Comparison of ENCODE assay signal across 8 cellular contexts in the genomic region with DNA sequence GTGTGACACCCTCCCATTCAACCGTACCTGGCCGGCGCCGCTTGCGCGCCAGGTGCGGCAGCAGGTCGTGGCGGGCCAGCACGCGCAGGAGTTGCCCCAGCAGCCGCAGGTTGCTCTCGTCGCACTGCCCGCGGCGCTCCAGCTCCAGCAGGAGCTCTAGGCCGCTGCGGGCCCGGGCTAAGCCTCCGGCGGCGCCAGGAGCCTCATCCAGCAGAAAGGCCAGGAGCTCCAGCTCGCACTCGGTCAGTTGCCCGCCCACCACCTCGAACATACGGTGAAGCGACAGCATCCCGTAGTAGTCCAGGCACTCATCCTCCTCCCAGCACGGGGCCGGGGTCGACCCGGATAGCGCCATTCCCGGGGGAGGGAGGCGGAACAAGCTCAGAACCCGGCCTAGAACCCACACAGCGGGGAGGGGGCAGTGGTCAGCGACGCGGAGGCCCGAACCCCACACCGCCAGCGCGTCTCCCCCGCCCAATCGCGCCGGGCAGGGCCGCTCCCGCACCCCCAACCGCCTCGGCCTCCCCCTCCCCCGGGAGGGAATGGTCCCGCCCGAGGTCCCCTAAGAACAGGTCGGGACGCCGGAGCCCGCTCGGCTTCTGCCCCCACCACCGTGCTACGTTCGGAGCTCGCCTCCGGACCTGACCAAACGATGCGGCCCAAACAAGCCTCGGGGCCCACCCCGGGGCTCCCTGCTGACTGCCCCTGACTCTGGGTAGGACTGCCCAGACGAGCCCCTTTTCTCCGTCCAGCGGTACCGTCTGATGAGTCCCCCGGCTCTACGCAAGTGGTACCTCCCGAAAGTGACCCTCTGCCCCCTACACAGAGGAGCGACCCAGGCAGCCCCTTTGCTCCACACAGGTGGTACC.
A peak's percentile ranks its signal among the peaks of the same experiment; 100 is the strongest.
DNase-seq lines count a peak whose midpoint lies in the region; ATAC-seq and TF ChIP-seq lines count a peak whose summit lies in the region.

No MANE protein-coding gene starts in this region.

- ATAC-seq in DND-41 (ENCODE audit: insufficient read depth, low read depth) (no peak), HG02588 (IDR thresholded peaks at IDR 0.05; ENCODE audit: unreplicated experiment) (peak; percentile 15), GM18867 (IDR thresholded peaks at IDR 0.05; ENCODE audit: unreplicated experiment) (no peak)

- peak overlapping the region; percentile 78 for H2AFZ ChIP-seq in DND-41 (ENCODE audit: low read depth, low read length)

- H3K27ac ChIP-seq in DND-41 (ENCODE audit: low read length) (peak overlapping the region; percentile 71), rectal smooth muscle tissue (ENCODE audit: low read depth, low read length) (peak overlapping the region; percentile 81)

- no peaks in the 10 kb centered on the region for H3K27me3 ChIP-seq in DND-41 (ENCODE audit: insufficient read depth, low read length, poor library complexity)
- no peaks in the 10 kb centered on the region for H3K27me3 ChIP-seq in rectal smooth muscle tissue (ENCODE audit: control insufficient read depth, insufficient read depth, low read length)

- H3K4me3 ChIP-seq in DND-41 (ENCODE audit: low read depth in 1 of 2, low read length in 2 of 2) = peak overlapping the region; percentile 82 to 84
- H3K4me3 ChIP-seq in rectal smooth muscle tissue (ENCODE audit: low read length) = peak overlapping the region; percentile 96

- peaks cover 89% of the 10 kb centered on the region for H3K79me2 ChIP-seq in DND-41 (ENCODE audit: insufficient read depth, low read length)

- H3K4me1 ChIP-seq in DND-41 (ENCODE audit: insufficient read depth, low read length) (peaks cover 60% of the 10 kb centered on the region), rectal smooth muscle tissue (ENCODE audit: control insufficient read depth, insufficient read depth, low read length) (peaks cover 18% of the 10 kb centered on the region)

- H3K9ac ChIP-seq in DND-41 (ENCODE audit: low read depth, low read length) (peak overlapping the region; percentile 70), rectal smooth muscle tissue (ENCODE audit: low read length) (peak overlapping the region; percentile 96)

- peak overlapping the region; percentile 80 for H3K4me2 ChIP-seq in DND-41 (ENCODE audit: insufficient read depth, low read length)

- DNase-seq in DND-41 (peak; percentile 43), NCI-H748 treated with DMSO at 0.1 percent for 48 hours (lab: John Stamatoyannopoulos, UW) (peak; percentile 37), amniotic epithelial cell (ENCODE audit: low read depth) (peak; percentile 11), hepatic stellate cell (ENCODE audit: low spot score) (peak; percentile 58), NCI-H1436 treated with DMSO at 0.1 percent for 48 hours (lab: John Stamatoyannopoulos, UW) (no peak)

- H4K20me1 ChIP-seq in DND-41 (ENCODE audit: insufficient read depth, low read length) = peaks cover 11% of the 10 kb centered on the region; the same call in 1 of the 2 replicates

- H3K36me3 ChIP-seq in DND-41 (ENCODE audit: insufficient read depth, low read length) (peaks cover 29% of the 10 kb centered on the region), rectal smooth muscle tissue (ENCODE audit: control insufficient read depth, insufficient read depth, low read length) (peaks cover 8% of the 10 kb centered on the region)

- no peak for TF ChIP-seq CTCF in DND-41 (IDR thresholded peaks at IDR 0.05; ENCODE audit: borderline replicate concordance, extremely low read depth, low read length, poor library complexity, severe bottlenecking)

- no peaks in the 10 kb centered on the region for H3K9me3 ChIP-seq in DND-41 (ENCODE audit: insufficient read depth, low read length, severe bottlenecking)
